14 cellular contexts compared by ENCODE assay signal in genomic region chr9:75229605-75230332, GRCh38.
DNase-seq lines count a peak whose midpoint lies in the region; ATAC-seq, FAIRE-seq and TF ChIP-seq lines count a peak whose summit lies in the region.
"Had no signal": no experiment of that assay in that cellular context is flagged by ENCODE, and none has a peak within 500 bp of the region (broad histone marks: within the 10 kb centered on the region; RNA-seq: fewer than 3 reads in every experiment).

No MANE protein-coding gene starts in this region.

- no CpG with 5 or more reads among the region's 5 CpGs for WGBS in neuronal stem cell (ENCODE audit: extremely low coverage in 2 of 2, insufficient read length in 2 of 2, insufficient replicate concordance in 1 of 2), 2 donors

- no peak overlapping the region for H3K14ac ChIP-seq in neuronal stem cell (ENCODE audit: low read length)

- no peaks in the 10 kb centered on the region for H3K27me3 ChIP-seq in left ventricle myocardium inferior (ENCODE audit: low read depth)
- H3K27me3 ChIP-seq in bronchial epithelial cell (ENCODE audit: control insufficient read depth, insufficient read depth, low read length) = no peaks in the 10 kb centered on the region
- no peaks in the 10 kb centered on the region for H3K27me3 ChIP-seq in neuronal stem cell (ENCODE audit: control insufficient read depth in 3 of 3, insufficient read depth in 3 of 3, low read depth in 1 of 3, low read length in 3 of 3)
- H3K27me3 ChIP-seq: neural progenitor cell had no signal

- H3K23ac ChIP-seq in neuronal stem cell (ENCODE audit: low read depth, low read length, poor library complexity) = no peak overlapping the region

- H2AK5ac ChIP-seq in neuronal stem cell (ENCODE audit: low read depth, low read length) = no peak overlapping the region

- peak; percentile 48 for ATAC-seq in Right ventricle myocardium superior (ENCODE audit: poor library complexity)
- peak; percentile 92 for ATAC-seq in left lobe of liver
- ATAC-seq: Right ventricle myocardium inferior had no signal

- no peak overlapping the region for H4K91ac ChIP-seq in neuronal stem cell (ENCODE audit: low read depth, low read length, poor library complexity)

- H2BK15ac ChIP-seq in neuronal stem cell (ENCODE audit: low read length) = no peak overlapping the region

- no peak overlapping the region for H3K18ac ChIP-seq in neuronal stem cell (ENCODE audit: low read length)

- H4K8ac ChIP-seq in neuronal stem cell (ENCODE audit: low read depth, low read length) = no peak overlapping the region

- DNase-seq in Right ventricle myocardium superior = no peak
- no peak for DNase-seq in left ventricle myocardium inferior
- DNase-seq in bronchial epithelial cell (ENCODE audit: low read depth) = peak; percentile 99
- peak; percentile 92 for DNase-seq in left lobe of liver (ENCODE audit: low spot score)
- DNase-seq in ureter (ENCODE audit: low spot score) = peak; percentile 82
- no peak for DNase-seq in effector CD4-positive, alpha-beta T cell
- no peak for DNase-seq in neuronal stem cell (ENCODE audit: low spot score)
- no peak for DNase-seq in T-helper 1 cell
- DNase-seq: activated CD4-positive, CD25-positive, alpha-beta regulatory T cell; effector CD8-positive, alpha-beta T cell; NCI-H1105 treated with DMSO at 0.1 percent for 48 hours; stimulated activated CD4-positive, alpha-beta T cell treated with anti-CD3 and anti-CD28 coated beads, Interleukin-2, amount 100 ng/mL, for 48 hours had no signal

- H2AFZ ChIP-seq in neuronal stem cell (ENCODE audit: low read length) = no peak overlapping the region
- H2AFZ ChIP-seq: neural progenitor cell had no signal

- H3K4ac ChIP-seq in neuronal stem cell (ENCODE audit: low read length) = no peak overlapping the region

- peaks cover 10% of the 10 kb centered on the region for H3K36me3 ChIP-seq in left ventricle myocardium inferior
- H3K36me3 ChIP-seq in bronchial epithelial cell (ENCODE audit: control insufficient read depth, insufficient read depth, low read length) = peaks cover 1% of the 10 kb centered on the region
- H3K36me3 ChIP-seq in neuronal stem cell (replicated peaks in 1 of 2; ENCODE audit: control insufficient read depth in 2 of 2, insufficient read depth in 2 of 2, low read length in 2 of 2) = no peaks in the 10 kb centered on the region
- H3K36me3 ChIP-seq: neural progenitor cell had no signal

- H3K27ac ChIP-seq in left ventricle myocardium inferior (replicated peaks) = no peak overlapping the region
- no peak overlapping the region for H3K27ac ChIP-seq in neuronal stem cell (replicated peaks; ENCODE audit: low read length)
- H3K27ac ChIP-seq: neural progenitor cell had no signal

- no peak overlapping the region for H3K4me3 ChIP-seq in left ventricle myocardium inferior
- H3K4me3 ChIP-seq in bronchial epithelial cell (ENCODE audit: low read depth, low read length) = no peak overlapping the region
- H3K4me3 ChIP-seq in neuronal stem cell (ENCODE audit: low read length in 2 of 2) = no peak overlapping the region
- H3K4me3 ChIP-seq: neural progenitor cell had no signal

- TF ChIP-seq CTCF in left ventricle myocardium inferior (IDR thresholded peaks at IDR 0.05; ENCODE audit: borderline replicate concordance) (no peak), bronchial epithelial cell (IDR thresholded peaks at IDR 0.05; ENCODE audit: insufficient read depth, low read length, severe bottlenecking) (peak; percentile 46)

- H3K9ac ChIP-seq in neuronal stem cell (ENCODE audit: low read depth, low read length, poor library complexity) = no peak overlapping the region
- H3K9ac ChIP-seq: neural progenitor cell had no signal

- intact Hi-C loops in Right ventricle myocardium superior (cut with DNase I) = no loop called here
- intact Hi-C loops in left ventricle myocardium inferior (cut with micrococcal nuclease) = no loop called here

- no peaks in the 10 kb centered on the region for H3K79me1 ChIP-seq in neuronal stem cell (ENCODE audit: low read depth, low read length)

- H3K9me3 ChIP-seq in left ventricle myocardium inferior (replicated peaks) (peaks cover 24% of the 10 kb centered on the region), neuronal stem cell (replicated peaks in 1 of 2; ENCODE audit: control insufficient read depth in 2 of 2, insufficient read depth in 1 of 2, low read depth in 1 of 2, low read length in 2 of 2) (peaks cover 0 to under 1% of the 10 kb centered on the region in 2 donors)

- H3K4me1 ChIP-seq in left ventricle myocardium inferior (no peaks in the 10 kb centered on the region), neuronal stem cell (ENCODE audit: control insufficient read depth in 2 of 2, insufficient read depth in 1 of 2, low read depth in 1 of 2, low read length in 2 of 2) (peaks cover 0 to 1% of the 10 kb centered on the region in 2 donors)

- no peak overlapping the region for H2BK12ac ChIP-seq in neuronal stem cell (ENCODE audit: low read length)

- peak; percentile 96 for FAIRE-seq in bronchial epithelial cell (lab: Jason Lieb, UNC)

- no peak overlapping the region for H2BK120ac ChIP-seq in neuronal stem cell (ENCODE audit: low read depth, low read length)

- no peak overlapping the region for H2BK5ac ChIP-seq in neuronal stem cell (ENCODE audit: low read length)

- H3K4me2 ChIP-seq in neuronal stem cell (ENCODE audit: insufficient read depth, low read length, poor library complexity, severe bottlenecking) = no peak overlapping the region
- H3K4me2 ChIP-seq: neural progenitor cell had no signal

Comparison
In these comparisons a context has a peak if more than half of its experiments do, and no peak if none do; other contexts are left out.
1. DNase-seq: peak in bronchial epithelial cell (single experiment), left lobe of liver (single experiment) and ureter (single experiment); none in Right ventricle myocardium superior (single experiment), left ventricle myocardium inferior (single experiment), effector CD4-positive, alpha-beta T cell (single experiment), neuronal stem cell (single experiment) and T-helper 1 cell (0 of 5).